ENCODE assay signal across 16 cellular contexts in genomic region chr11:127056338-127056971, GRCh38. TPM values are rescaled to one million over a fixed set of nuclear protein-coding genes. Genes with fewer than 3 reads are reported as not detected.
DNase-seq lines count a peak whose midpoint lies in the region; ATAC-seq and TF ChIP-seq lines count a peak whose summit lies in the region.
"Had no signal": no experiment of that assay in that cellular context is flagged by ENCODE, and none has a peak within 500 bp of the region (broad histone marks: within the 10 kb centered on the region; RNA-seq: fewer than 3 reads in every experiment).

No MANE protein-coding gene starts in this region.

- H3K4me1 ChIP-seq in SK-N-SH (ENCODE audit: control insufficient read depth in 1 of 2, insufficient read depth in 2 of 2, low read depth in 1 of 2, low read length in 1 of 2), result no peaks in the 10 kb centered on the region
- H3K4me1 ChIP-seq: foreskin keratinocyte, Peyer's patch had no signal

- no peaks in the 10 kb centered on the region for H3F3A ChIP-seq in SK-N-SH (replicated peaks; ENCODE audit: insufficient read depth)

- ATAC-seq in HG02759 (IDR thresholded peaks at IDR 0.05; ENCODE audit: unreplicated experiment), result peak; percentile 49
- ATAC-seq: foreskin keratinocyte had no signal

- H2AFZ ChIP-seq in SK-N-SH (ENCODE audit: low read depth), result no peak overlapping the region

- POLR2A ChIA-PET in SK-N-SH (lab: Yijun Ruan, JAX), result no interaction called here

- H3K27me3 Mint-ChIP-seq in progenitor cell of endocrine pancreas, result peaks cover 23% of the 10 kb centered on the region

- TF ChIP-seq CTCF in SK-N-SH (IDR thresholded peaks at IDR 0.05) (no peak), progenitor cell of endocrine pancreas (IDR thresholded peaks at IDR 0.05; ENCODE audit: unreplicated experiment) (no peak)

- peak; percentile 30 for DNase-seq in NCI-H82 (lab: John Stamatoyannopoulos, UW)
- DNase-seq in NCI-H82 treated with DMSO at 0.1 percent for 48 hours (lab: John Stamatoyannopoulos, UW; ENCODE audit: unreplicated experiment), result no peak
- peak; percentile 29 for DNase-seq in SK-N-SH
- no peak for DNase-seq in progenitor cell of endocrine pancreas (ENCODE audit: low spot score, unreplicated experiment)
- no peak for DNase-seq in activated T-cell treated with anti-CD3 and anti-CD28 coated beads, Interleukin-2, amount 50 U/mL, for 1 hour
- no peak for DNase-seq in DMS79 (lab: John Stamatoyannopoulos, UW)
- DNase-seq in DMS114 treated with DMSO at 0.1 percent for 48 hours (lab: John Stamatoyannopoulos, UW; ENCODE audit: unreplicated experiment), result no peak
- DNase-seq: activated CD8-positive, alpha-beta memory T cell treated with anti-CD3 and anti-CD28 coated beads for 24 hours; foreskin keratinocyte; KBM-7; NCI-H2107; Peyer's patch; stimulated activated CD4-positive, alpha-beta T cell treated with anti-CD3 and anti-CD28 coated beads, Interleukin-2, amount 100 ng/mL, for 48 hours had no signal

- no peaks in the 10 kb centered on the region for H3K9me3 Mint-ChIP-seq in progenitor cell of endocrine pancreas (ENCODE audit: low read depth)

- H3K27ac Mint-ChIP-seq in progenitor cell of endocrine pancreas, result peak overlapping the region; percentile 22

- H4K20me1 ChIP-seq in SK-N-SH (ENCODE audit: insufficient read depth), result no peaks in the 10 kb centered on the region

- WGBS in SK-N-SH (ENCODE audit: low lambda C conversion rate), result 41% methylated on average over 6 of the region's 6 CpGs

- no peaks in the 10 kb centered on the region for H3K79me2 ChIP-seq in SK-N-SH (ENCODE audit: insufficient read depth)

- no peak for TF ChIP-seq RAD21 in SK-N-SH (IDR thresholded peaks at IDR 0.05; ENCODE audit: low read length)

- no peak overlapping the region for H3K4me2 ChIP-seq in SK-N-SH

- CTCF ChIA-PET in SK-N-SH (lab: Yijun Ruan, JAX), result no interaction called here

- no peak overlapping the region for H3K27ac ChIP-seq in SK-N-SH (ENCODE audit: low read depth in 2 of 2, low read length in 1 of 2)
- H3K27ac ChIP-seq: foreskin keratinocyte, Peyer's patch had no signal

- H3K9ac ChIP-seq in SK-N-SH, result no peak overlapping the region

- no peaks in the 10 kb centered on the region for H3K9me2 ChIP-seq in SK-N-SH

- H3K4me1 Mint-ChIP-seq in progenitor cell of endocrine pancreas (ENCODE audit: low read depth), result peaks cover 6% of the 10 kb centered on the region

- no peak overlapping the region for H3K4me3 Mint-ChIP-seq in progenitor cell of endocrine pancreas (ENCODE audit: low read depth)

- H3K4me3 ChIP-seq in SK-N-SH (ENCODE audit: low read depth in 2 of 2, low read length in 1 of 2), result no peak overlapping the region
- H3K4me3 ChIP-seq: Peyer's patch had no signal

- H3K27me3 ChIP-seq in SK-N-SH (ENCODE audit: insufficient read depth), result no peaks in the 10 kb centered on the region; the same call in 1 of the 2 replicates
- H3K27me3 ChIP-seq: foreskin keratinocyte, Peyer's patch had no signal

- H3K9me3 ChIP-seq in SK-N-SH, result no peaks in the 10 kb centered on the region
- H3K9me3 ChIP-seq: Peyer's patch had no signal

- H3K36me3 Mint-ChIP-seq in progenitor cell of endocrine pancreas (ENCODE audit: insufficient read depth), result no peaks in the 10 kb centered on the region

- TF ChIP-seq EP300 in SK-N-SH (IDR thresholded peaks at IDR 0.05; ENCODE audit: borderline replicate concordance in 1 of 2, low read depth in 1 of 2, low read length in 1 of 2), result no peak

- H3K36me3 ChIP-seq in SK-N-SH (replicated peaks in 1 of 2; ENCODE audit: control insufficient read depth in 1 of 2, insufficient read depth in 2 of 2, low read length in 1 of 2), result no peaks in the 10 kb centered on the region
- H3K36me3 ChIP-seq: Peyer's patch had no signal

TF ChIP-seq in SK-N-SH, 30 proteins besides CTCF, POLR2A, EP300 and RAD21:
- TF ChIP-seq NRF1 (IDR thresholded peaks at IDR 0.05; ENCODE audit: low read depth, low read length), result no peak
- TF ChIP-seq SMC3 (IDR thresholded peaks at IDR 0.05; ENCODE audit: low read depth, low read length), result no peak
- peak; percentile 90 for TF ChIP-seq USF1 (IDR thresholded peaks at IDR 0.05; ENCODE audit: borderline replicate concordance, low read depth)
- no peak for TF ChIP-seq JUND (IDR thresholded peaks at IDR 0.05)
- TF ChIP-seq PBX3 (IDR thresholded peaks at IDR 0.05), result no peak
- no peak for TF ChIP-seq IRF3 (IDR thresholded peaks at IDR 0.05; ENCODE audit: low read depth, low read length)
- no peak for TF ChIP-seq POLR2AphosphoS5 (IDR thresholded peaks at IDR 0.05; ENCODE audit: low read depth, low read length)
- no peak for TF ChIP-seq CHD2 (IDR thresholded peaks at IDR 0.05; ENCODE audit: low read length, partially characterized antibody)

RNA-seq across cellular contexts. Expression of gene KIRREL3, which starts 55.9 kb away (rescaled TPM):
- 3.2 and 3.7 TPM in 2 replicates for polyA plus RNA-seq in SK-N-SH (2012; rRNA removed)
- polyA plus RNA-seq in SK-N-SH (2012; cell fraction: cytosol; rRNA removed), result 2.0 and 2.5 TPM in 2 replicates
- 5.7 and 9.3 TPM in 2 replicates for polyA plus RNA-seq in SK-N-SH (2012; cell fraction: nucleus; rRNA removed)
- 0.26 and 0.29 TPM in 2 replicates for total RNA-seq in progenitor cell of endocrine pancreas
- total RNA-seq: foreskin keratinocyte, pulmonary artery endothelial cell, ureter had no signal

Comparison
In these comparisons a context has a peak if more than half of its experiments do, and no peak if none do; other contexts are left out.
1. DNase-seq: peak in NCI-H82 (single experiment) and SK-N-SH (single experiment); none in NCI-H82 treated with DMSO at 0.1 percent for 48 hours (single experiment), progenitor cell of endocrine pancreas (single experiment), activated T-cell treated with anti-CD3 and anti-CD28 coated beads, Interleukin-2, amount 50 U/mL, for 1 hour (single experiment), DMS79 (single experiment) and DMS114 treated with DMSO at 0.1 percent for 48 hours (single experiment).